Comparison of ENCODE assay signal across 11 cellular contexts in genomic region chr9:111078391-111079038, GRCh38. TPM values are rescaled to one million over a fixed set of nuclear protein-coding genes. Genes with fewer than 3 reads are reported as not detected.
DNase-seq lines count a peak whose midpoint lies in the region; ATAC-seq, FAIRE-seq and TF ChIP-seq lines count a peak whose summit lies in the region.
"Had no signal": no experiment of that assay in that cellular context is flagged by ENCODE, and none has a peak within 500 bp of the region (broad histone marks: within the 10 kb centered on the region; RNA-seq: fewer than 3 reads in every experiment).

No MANE protein-coding gene starts in this region.

- no peak for TF ChIP-seq RAD21 in GM12878 (IDR thresholded peaks at IDR 0.05; ENCODE audit: insufficient read depth, low read depth, low read length)

- TF ChIP-seq EP300 in GM12878 (IDR thresholded peaks at IDR 0.05; ENCODE audit: borderline replicate concordance in 1 of 2, control insufficient read depth in 1 of 2, low read depth in 2 of 2, low read length in 2 of 2) = peak; percentile 25 to 43; a peak in 2 of 4 replicates

- H3K4me3 ChIP-seq in GM12878 = no peak overlapping the region

- no peaks in the 10 kb centered on the region for H3K36me3 ChIP-seq in GM12878 (ENCODE audit: control insufficient read depth in 2 of 2, insufficient read depth in 2 of 2, low read length in 1 of 2)

- no peaks in the 10 kb centered on the region for H3K4me1 ChIP-seq in GM12878 (ENCODE audit: control insufficient read depth, insufficient read depth, low read length)

- H3K79me2 ChIP-seq in GM12878 (ENCODE audit: control insufficient read depth, insufficient read depth, low read length) = no peaks in the 10 kb centered on the region

- H3K27ac ChIP-seq in GM12878 (ENCODE audit: control insufficient read depth, insufficient read depth) = peak overlapping the region; percentile 50
- H3K27ac ChIP-seq: KMS-11 had no signal

- SMC1A ChIA-PET in GM12878 (lab: Charles Lee; ENCODE audit: uncharacterized antibody, unreplicated experiment) = interaction anchor here (0.9 to 4.3 kb wide), 15 partner anchors 13 to 271 kb away, joined by 3 to 64 read pairs (median 4); partner anchors contain the start of gene LPAR1

- H4K20me1 ChIP-seq in GM12878 (ENCODE audit: control insufficient read depth, insufficient read depth) = no peaks in the 10 kb centered on the region

- no peak overlapping the region for H3K9ac ChIP-seq in GM12878 (ENCODE audit: control insufficient read depth, insufficient read depth, low read length)
- H3K9ac ChIP-seq: KMS-11 had no signal

- TF ChIP-seq CTCF in GM12878 (IDR thresholded peaks at IDR 0.05 in 2 of 3, conservative IDR thresholded peaks at IDR 0.05 in 1 of 3; ENCODE audit: control insufficient read depth in 2 of 3, extremely low read depth in 1 of 3, insufficient read depth in 1 of 3, low read depth in 3 of 3, low read length in 3 of 3) = no peak

- peak overlapping the region; percentile 2; the same call in 1 of the 2 replicates for H3K4me2 ChIP-seq in GM12878 (ENCODE audit: control insufficient read depth, insufficient read depth)
- H3K4me2 ChIP-seq: KMS-11 had no signal

- peak; percentile 21 for DNase-seq in Daoy (ENCODE audit: low read depth)
- peak; percentile 60 for DNase-seq in GM12878 (ENCODE audit: low read depth, low spot score)
- no peak for DNase-seq in putamen (ENCODE audit: low spot score)
- no peak for DNase-seq in head of caudate nucleus
- DNase-seq in activated CD4-positive, CD25-positive, alpha-beta regulatory T cell (lab: John Stamatoyannopoulos, UW) = no peak
- DNase-seq: NCI-H2171 had no signal

- H2AFZ ChIP-seq in GM12878 (ENCODE audit: control insufficient read depth, low read depth, low read length) = no peak overlapping the region

- ATAC-seq in GM19397 (IDR thresholded peaks at IDR 0.05; ENCODE audit: unreplicated experiment) (peak; percentile 61), HG03378 (IDR thresholded peaks at IDR 0.05; ENCODE audit: unreplicated experiment) (peak; percentile 63), GM12878 (peak; percentile 83), HG02973 (IDR thresholded peaks at IDR 0.05; ENCODE audit: unreplicated experiment) (no peak)

- no TSS peak for BruUV-seq in GM12878 (replicated peaks; lab: Mats Ljungman, UMichigan)

- intact Hi-C loops in GM12878 (cut with micrococcal nuclease; ENCODE audit: unreplicated experiment) = loop anchor here (1.0 to 5.0 kb wide), 3 partner anchors 14 to 69 kb away; no protein-coding TSS in a partner anchor
- intact Hi-C loops in head of caudate nucleus (cut with DNase I) = no loop called here

- H3K27me3 ChIP-seq in GM12878 (replicated peaks in 1 of 2; ENCODE audit: control insufficient read depth in 2 of 2, insufficient read depth in 2 of 2, low read length in 1 of 2) = no peaks in the 10 kb centered on the region

- POLR2A ChIA-PET in GM12878 (lab: Charles Lee) = interaction anchor here (0.6 to 4.0 kb wide), 7 partner anchors 9 to 215 kb away, joined by 3 to 22 read pairs (median 4); no protein-coding TSS in a partner anchor

- WGBS in GM12878 (ENCODE audit: insufficient coverage, insufficient replicate concordance, low lambda C conversion rate, missing lambda C conversion rate) = 9% methylated on average over 1 of the region's 1 CpG

- H3K9me3 ChIP-seq in GM12878 (replicated peaks; ENCODE audit: control insufficient read depth, insufficient read depth, low read length) = no peaks in the 10 kb centered on the region

- RAD21 ChIA-PET in GM12878 (lab: Charles Lee; ENCODE audit: unreplicated experiment) = interaction anchor here (0.6 to 5.3 kb wide), 11 partner anchors 9 to 210 kb away, joined by 3 to 36 read pairs (median 3); partner anchors contain the start of gene LPAR1

- CTCF ChIA-PET in GM12878 (lab: Yijun Ruan, JAX) = interaction anchor here (0.7 to 2.4 kb wide), 6 partner anchors 10 to 76 kb away, joined by 3 to 7 read pairs (median 3); no protein-coding TSS in a partner anchor

- in situ Hi-C loops in GM12878 (cut with MboI) = no loop called here

- FAIRE-seq in GM12878 (lab: Jason Lieb, UNC) = no peak

- TF ChIP-seq POLR2A in GM12878 (IDR thresholded peaks at IDR 0.05; ENCODE audit: low read depth, low read length) = no peak

TF ChIP-seq in GM12878, 131 proteins besides CTCF, POLR2A, EP300 and RAD21 (continues in another document):
- TF ChIP-seq ZSCAN29 (IDR thresholded peaks at IDR 0.05) = 0 out of 2 replicates have a peak, but pooled peaks have one; percentile 18
- TF ChIP-seq RELA (IDR thresholded peaks at IDR 0.05; ENCODE audit: borderline replicate concordance, partially characterized antibody) = peak; percentile 76
- TF ChIP-seq, protein P1, sequence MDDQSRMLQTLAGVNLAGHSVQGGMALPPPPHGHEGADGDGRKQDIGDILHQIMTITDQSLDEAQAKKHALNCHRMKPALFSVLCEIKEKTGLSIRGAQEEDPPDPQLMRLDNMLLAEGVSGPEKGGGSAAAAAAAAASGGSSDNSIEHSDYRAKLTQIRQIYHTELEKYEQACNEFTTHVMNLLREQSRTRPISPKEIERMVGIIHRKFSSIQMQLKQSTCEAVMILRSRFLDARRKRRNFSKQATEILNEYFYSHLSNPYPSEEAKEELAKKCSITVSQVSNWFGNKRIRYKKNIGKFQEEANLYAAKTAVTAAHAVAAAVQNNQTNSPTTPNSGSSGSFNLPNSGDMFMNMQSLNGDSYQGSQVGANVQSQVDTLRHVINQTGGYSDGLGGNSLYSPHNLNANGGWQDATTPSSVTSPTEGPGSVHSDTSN (IDR thresholded peaks at IDR 0.05; ENCODE audit: insufficient replicate concordance, low read depth, low read length) = no peak
- peak; percentile 70 for TF ChIP-seq ZNF217 (IDR thresholded peaks at IDR 0.05)
- peak; percentile 24; the same call in 1 of the 2 replicates for TF ChIP-seq GABPA (IDR thresholded peaks at IDR 0.05; ENCODE audit: low read depth)
- TF ChIP-seq CREM (IDR thresholded peaks at IDR 0.05; ENCODE audit: low read depth) = peak; percentile 23; the same call in 1 of the 2 replicates
- TF ChIP-seq E4F1 (IDR thresholded peaks at IDR 0.05; ENCODE audit: borderline replicate concordance, partially characterized antibody) = no peak
- peak; percentile 89 for TF ChIP-seq EED (IDR thresholded peaks at IDR 0.05; ENCODE audit: low read depth)
- 0 out of 2 replicates have a peak, but pooled peaks have one; percentile 14 for TF ChIP-seq TCF12 (IDR thresholded peaks at IDR 0.05; ENCODE audit: low read depth, low read length)
- TF ChIP-seq FOXM1 (IDR thresholded peaks at IDR 0.05; ENCODE audit: low read depth, low read length) = peak; percentile 58; the same call in 1 of the 2 replicates
- TF ChIP-seq MTA3 (IDR thresholded peaks at IDR 0.05; ENCODE audit: borderline replicate concordance, low read length) = peak; percentile 68; the same call in 1 of the 2 replicates
- TF ChIP-seq YBX1 (IDR thresholded peaks at IDR 0.05) = no peak
- 0 out of 2 replicates have a peak, but pooled peaks have one; percentile 47 for TF ChIP-seq TBL1XR1 (IDR thresholded peaks at IDR 0.05; ENCODE audit: low read depth, low read length)
- no peak for TF ChIP-seq USF1 (IDR thresholded peaks at IDR 0.05; ENCODE audit: borderline replicate concordance, extremely low read length, insufficient read depth, low read depth, low read length)
- TF ChIP-seq POLR2AphosphoS2 (IDR thresholded peaks at IDR 0.05; ENCODE audit: low read depth, low read length) = no peak

RNA-seq across cellular contexts. Expression of gene LPAR1, which starts 40.2 kb away (rescaled TPM):
- total RNA-seq in Daoy (2014; rRNA removed; shearing (Covaris generic)) = 11.4 and 13.5 TPM in 2 replicates
- 10.1 and 12.7 TPM in 2 replicates for total RNA-seq in GM12878 (2013; cell fraction: nucleolus; rRNA removed)
- total RNA-seq in GM12878 (2014; rRNA removed) = 11.2 and 13.8 TPM in 2 replicates
- 11.5 and 11.8 TPM in 2 replicates for total RNA-seq in GM12878 (2014; rRNA removed; fragmentation: Illumina TruSeq; extraction: Trizol)
- 9.6 and 10.8 TPM in 2 replicates for total RNA-seq in GM12878 (2021)
- 0.09 TPM for polyA plus RNA-seq in GM12878 (2011; ENCODE audit: low read depth)
- 9.4 and 12.9 TPM in 2 replicates for polyA plus RNA-seq in GM12878 (2011; rRNA removed)
- polyA plus RNA-seq in GM12878 (2011; cell fraction: cytosol; rRNA removed) = 10.6 and 10.9 TPM in 2 replicates
- polyA plus RNA-seq in GM12878 (2011; cell fraction: nucleus; rRNA removed) = 8.9 and 9.0 TPM in 2 replicates
- polyA plus RNA-seq in GM12878 (2012) = 0.11 and 0.20 TPM in 2 replicates
- polyA plus RNA-seq in GM12878 (2014; fragmentation: Illumina TruSeq; extraction: Trizol) = 9.8 and 10.0 TPM in 2 replicates
- 1 to 10 TPM; 3.3 to 4.2 TPM for polyA plus RNA-seq in GM12878 (2014; fragmentation: Nextera tagmentation; extraction: Ambion mirVana)
- 7.3 and 7.5 TPM in 2 replicates for polyA plus RNA-seq in GM12878 (2014; rRNA removed)
- polyA plus RNA-seq in GM12878 (2016; fragmentation: Nextera tagmentation; extraction: Ambion mirVana) = 1 to 10 TPM; 5.8 to 5.9 TPM
- 43.4 and 62.7 TPM in 2 replicates for polyA minus RNA-seq in GM12878 (2011; rRNA and poly(A)+ RNA removed)
- 9.1 and 11.7 TPM in 2 replicates for polyA minus RNA-seq in GM12878 (2011; cell fraction: cytosol; rRNA and poly(A)+ RNA removed)
- 22.7 and 45.4 TPM in 2 replicates for polyA minus RNA-seq in GM12878 (2011; cell fraction: nucleus; rRNA and poly(A)+ RNA removed)
- total RNA-seq: T-helper 1 cell treated with Interleukin-12 subunit alpha and Interleukin-12 subunit beta and Interleukin-4 antibody, amounts not matched to agents 30 ng/mL and 1 ng/mL, for 36 hours had no signal

Comparison
In these comparisons a context has a peak if more than half of its experiments do, and no peak if none do; other contexts are left out.
1. DNase-seq: peak in Daoy (single experiment) and GM12878 (single experiment); none in putamen (single experiment), head of caudate nucleus (0 of 42) and activated CD4-positive, CD25-positive, alpha-beta regulatory T cell (0 of 4).